In the genomic region with DNA sequence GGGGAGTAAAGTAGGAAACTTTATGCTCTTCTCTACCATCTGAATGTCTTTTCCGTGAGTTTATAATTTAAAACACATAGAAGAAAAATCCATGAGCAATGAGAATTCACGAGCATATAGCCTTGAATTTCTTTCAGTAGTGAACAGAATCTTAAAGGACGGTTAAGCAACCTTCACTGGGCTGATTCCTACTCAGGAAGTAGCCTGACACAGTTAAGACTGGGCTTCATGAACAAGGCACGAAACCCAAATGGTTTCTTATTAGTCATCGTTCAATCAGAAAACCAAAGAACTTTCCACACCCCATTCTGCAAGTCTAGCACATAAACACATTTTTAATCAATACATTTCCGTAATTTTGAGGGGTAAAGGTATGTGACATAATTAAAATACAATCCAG, we compare ENCODE assay signal across 10 cellular contexts.
DNase-seq lines count a peak whose midpoint lies in the region; ATAC-seq lines count a peak whose summit lies in the region.
"Had no signal": no experiment of that assay in that cellular context is flagged by ENCODE, and none has a peak within 500 bp of the region (broad histone marks: within the 10 kb centered on the region; RNA-seq: fewer than 3 reads in every experiment).

No MANE protein-coding gene starts in this region.

- no peaks in the 10 kb centered on the region for H3K9me3 Mint-ChIP-seq in CD4-positive, alpha-beta memory T cell

- peaks cover 18 to 37% of the 10 kb centered on the region in 2 donors for H3K36me3 Mint-ChIP-seq in CD4-positive, alpha-beta memory T cell

- peaks cover 90% of the 10 kb centered on the region for H3K4me1 ChIP-seq in CD4-positive, alpha-beta memory T cell (ENCODE audit: insufficient read depth, low read length)

- no peak overlapping the region for H3K4me3 ChIP-seq in CD4-positive, alpha-beta memory T cell (ENCODE audit: low read length in 2 of 2)
- H3K4me3 ChIP-seq: coronary artery had no signal

- intact Hi-C loops in CD4-positive, alpha-beta memory T cell (cut with micrococcal nuclease) = no loop called here

- H3K27me3 Mint-ChIP-seq in CD4-positive, alpha-beta memory T cell = no peaks in the 10 kb centered on the region

- peak in 2 of 5 donors; percentile 30 to 68 for DNase-seq in CD4-positive, alpha-beta memory T cell
- DNase-seq in amniotic epithelial cell (ENCODE audit: low read depth) (peak; percentile 31), NCI-H1092 treated with DMSO at 0.1 percent for 48 hours (lab: John Stamatoyannopoulos, UW) (no peak), SW480 (ENCODE audit: low spot score) (no peak)
- no peak for DNase-seq in stimulated activated naive CD4-positive, alpha-beta T cell (lab: John Stamatoyannopoulos, UW)
- DNase-seq: SK-N-SH had no signal

- no peaks in the 10 kb centered on the region for H3K36me3 ChIP-seq in CD4-positive, alpha-beta memory T cell (ENCODE audit: insufficient read depth, low read length)

- CTCF ChIA-PET in CD4-positive, alpha-beta memory T cell (lab: Charles Lee; ENCODE audit: partially characterized antibody) = interaction anchor here (1.1 to 2.0 kb wide), 2 partner anchors 51 to 53 kb away, joined by 3 to 6 read pairs; no protein-coding TSS in a partner anchor

- peak overlapping the region; percentile 33 to 89 (median 70) for H3K4me3 Mint-ChIP-seq in CD4-positive, alpha-beta memory T cell

- H3K27ac Mint-ChIP-seq in CD4-positive, alpha-beta memory T cell = peak overlapping the region; percentile 7 to 90 (median 73)

- H3K9me3 ChIP-seq in CD4-positive, alpha-beta memory T cell (ENCODE audit: control insufficient read depth in 1 of 2, low read length in 2 of 2) = no peaks in the 10 kb centered on the region
- H3K9me3 ChIP-seq: SK-N-SH had no signal

- H3K4me1 Mint-ChIP-seq in CD4-positive, alpha-beta memory T cell = peaks cover 45 to 81% (median 68%) of the 10 kb centered on the region in 4 donors

- POLR2A ChIA-PET in CD4-positive, alpha-beta memory T cell (lab: Charles Lee; ENCODE audit: partially characterized antibody) = interaction anchor here (0.8 to 3.3 kb wide), 9 partner anchors 9 to 97 kb away, joined by 3 to 12 read pairs (median 4); no protein-coding TSS in a partner anchor

- ATAC-seq in GM19438 (IDR thresholded peaks at IDR 0.05; ENCODE audit: low read depth, unreplicated experiment) (peak; percentile 49), HG03565 (IDR thresholded peaks at IDR 0.05; ENCODE audit: unreplicated experiment) (peak; percentile 44), HG03039 (IDR thresholded peaks at IDR 0.05; ENCODE audit: unreplicated experiment) (no peak)

- no peaks in the 10 kb centered on the region for H3K27me3 ChIP-seq in CD4-positive, alpha-beta memory T cell (ENCODE audit: insufficient read depth, low read length)

- H3K27ac ChIP-seq in CD4-positive, alpha-beta memory T cell (ENCODE audit: low read depth, low read length) = no peak overlapping the region
- H3K27ac ChIP-seq: coronary artery had no signal
